In the genomic region with DNA sequence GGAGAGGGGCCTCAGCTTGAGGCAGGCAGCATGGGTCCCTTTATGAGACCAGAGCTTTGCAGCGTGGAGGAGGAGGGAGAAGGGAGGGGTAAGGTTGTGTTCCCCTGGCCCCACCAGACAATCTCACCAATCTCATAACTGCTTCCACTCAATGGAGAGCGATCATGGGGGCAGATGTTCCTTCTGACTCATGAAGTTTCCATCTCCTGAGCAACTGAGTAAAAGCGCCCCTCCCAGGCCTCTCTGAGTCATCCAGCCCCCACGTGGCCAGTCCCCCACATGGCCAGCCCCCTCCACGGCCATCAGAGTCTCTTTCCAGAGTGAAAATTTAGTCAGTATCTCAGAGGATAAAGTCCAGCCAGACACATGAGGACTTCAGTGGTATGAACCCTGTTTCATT, we compare ENCODE assay signal across 11 cellular contexts. TPM values are rescaled to one million over a fixed set of nuclear protein-coding genes. Genes with fewer than 3 reads are reported as not detected.
A peak's percentile ranks its signal among the peaks of the same experiment; 100 is the strongest.
DNase-seq lines count a peak whose midpoint lies in the region; ATAC-seq lines count a peak whose summit lies in the region.
"Had no signal": no experiment of that assay in that cellular context is flagged by ENCODE, and none has a peak within 500 bp of the region (broad histone marks: within the 10 kb centered on the region; RNA-seq: fewer than 3 reads in every experiment).

No MANE protein-coding gene starts in this region.

- H3K4me3 Mint-ChIP-seq in activated CD8-positive, alpha-beta T cell treated with anti-CD3 and anti-CD28 coated beads, Interleukin-2, amount 10 ng/mL, durations not matched to agents 7 days and 5 days = no peak overlapping the region

- H3K27ac ChIP-seq in Karpas-422 (ENCODE audit: low read length) = no peak overlapping the region
- H3K27ac ChIP-seq: neutrophil, vagina had no signal

- H3K9me3 Mint-ChIP-seq in activated CD8-positive, alpha-beta T cell treated with anti-CD3 and anti-CD28 coated beads, Interleukin-2, amount 10 ng/mL, durations not matched to agents 7 days and 5 days (ENCODE audit: insufficient read depth) = no peaks in the 10 kb centered on the region

- peaks cover 4% of the 10 kb centered on the region for H3K27me3 Mint-ChIP-seq in activated CD8-positive, alpha-beta T cell treated with anti-CD3 and anti-CD28 coated beads, Interleukin-2, amount 10 ng/mL, durations not matched to agents 7 days and 5 days (ENCODE audit: low read depth)

- no peaks in the 10 kb centered on the region for H3K9me3 ChIP-seq in Karpas-422 (ENCODE audit: low read length)
- H3K9me3 ChIP-seq: neutrophil, vagina had no signal

- no peaks in the 10 kb centered on the region for H3K36me3 Mint-ChIP-seq in activated CD8-positive, alpha-beta T cell treated with anti-CD3 and anti-CD28 coated beads, Interleukin-2, amount 10 ng/mL, durations not matched to agents 7 days and 5 days (ENCODE audit: low read depth)

- ATAC-seq in activated CD8-positive, alpha-beta T cell treated with anti-CD3 and anti-CD28 coated beads, Interleukin-2, amount 10 ng/mL, durations not matched to agents 7 days and 5 days = peak; percentile 67

- CTCF ChIA-PET in activated CD8-positive, alpha-beta T cell treated with anti-CD3 and anti-CD28 coated beads, Interleukin-2, amount 10 ng/mL, durations not matched to agents 7 days and 5 days (lab: Charles Lee) = interaction anchor here (0.8 to 1.1 kb wide), 2 partner anchors 26 to 607 kb away, joined by 4 read pairs; no protein-coding TSS in a partner anchor

- no peak overlapping the region for H3K4me2 ChIP-seq in Karpas-422 (ENCODE audit: low read depth, low read length, poor library complexity, severe bottlenecking)

- no peak overlapping the region for H2AFZ ChIP-seq in Karpas-422 (ENCODE audit: low read length)

- H3K4me3 ChIP-seq in Karpas-422 (ENCODE audit: low read length) = no peak overlapping the region
- H3K4me3 ChIP-seq: vagina had no signal

- no peaks in the 10 kb centered on the region for H3K9me2 ChIP-seq in Karpas-422 (replicated peaks; ENCODE audit: insufficient read depth, low read length)

- H3K27ac Mint-ChIP-seq in activated CD8-positive, alpha-beta T cell treated with anti-CD3 and anti-CD28 coated beads, Interleukin-2, amount 10 ng/mL, durations not matched to agents 7 days and 5 days = no peak overlapping the region

- no peaks in the 10 kb centered on the region for H3K79me2 ChIP-seq in Karpas-422 (ENCODE audit: low read length)

- H3K9ac ChIP-seq in Karpas-422 (ENCODE audit: low read length) = no peak overlapping the region

- POLR2A ChIA-PET in activated CD8-positive, alpha-beta T cell treated with anti-CD3 and anti-CD28 coated beads, Interleukin-2, amount 10 ng/mL, durations not matched to agents 7 days and 5 days (lab: Charles Lee) = no interaction called here

- H3K27me3 ChIP-seq in Karpas-422 (ENCODE audit: low read length) = no peaks in the 10 kb centered on the region
- H3K27me3 ChIP-seq: neutrophil, vagina had no signal

- H4K20me1 ChIP-seq in Karpas-422 (ENCODE audit: insufficient read depth, low read depth, low read length) = no peaks in the 10 kb centered on the region

- peaks cover 5% of the 10 kb centered on the region for H3K4me1 Mint-ChIP-seq in activated CD8-positive, alpha-beta T cell treated with anti-CD3 and anti-CD28 coated beads, Interleukin-2, amount 10 ng/mL, durations not matched to agents 7 days and 5 days (ENCODE audit: low read depth)

- no peaks in the 10 kb centered on the region for H3K4me1 ChIP-seq in Karpas-422 (ENCODE audit: low read length)
- H3K4me1 ChIP-seq: vagina had no signal

- H3K36me3 ChIP-seq in Karpas-422 (ENCODE audit: insufficient read depth, low read length) = no peaks in the 10 kb centered on the region
- H3K36me3 ChIP-seq: neutrophil, vagina had no signal

- peak; percentile 0 for DNase-seq in NCI-H446 treated with DMSO at 0.1 percent for 48 hours (lab: John Stamatoyannopoulos, UW)
- DNase-seq in NCI-H446 (lab: John Stamatoyannopoulos, UW) = no peak
- DNase-seq in activated CD8-positive, alpha-beta T cell treated with anti-CD3 and anti-CD28 coated beads, Interleukin-2, amount 10 ng/mL, durations not matched to agents 7 days and 5 days = peak; percentile 27
- DNase-seq in fibroblast of peridontal ligament (ENCODE audit: extremely low read depth) = peak; percentile 49
- DNase-seq in stimulated activated CD8-positive, alpha-beta memory T cell treated with anti-CD3 and anti-CD28 coated beads, Interleukin-15, amount 100 ng/mL, for 48 hours (ENCODE audit: low read depth in 2 of 2) = peak; percentile 59 to 61
- DNase-seq in Karpas-422 = no peak
- no peak for DNase-seq in GF-D8 (lab: John Stamatoyannopoulos, UW)
- no peak for DNase-seq in KG1 (lab: John Stamatoyannopoulos, UW)
- DNase-seq: NCI-H510A treated with DMSO at 0.1 percent for 48 hours had no signal

RNA-seq across cellular contexts. Expression of a gene that starts 39.2 kb away (rescaled TPM):
- 10 to 100 TPM; 43.8 to 45.6 TPM for total RNA-seq in activated CD8-positive, alpha-beta T cell treated with anti-CD3 and anti-CD28 coated beads, Interleukin-2, amount 10 ng/mL, durations not matched to agents 7 days and 5 days
- 7.9 and 11.9 TPM in 2 replicates for total RNA-seq in Karpas-422 (2014; rRNA removed; shearing (Covaris generic); ENCODE audit: low replicate concordance)

Comparison
In these comparisons a context has a peak if more than half of its experiments do, and no peak if none do; other contexts are left out.
1. DNase-seq: peak in NCI-H446 treated with DMSO at 0.1 percent for 48 hours (single experiment), activated CD8-positive, alpha-beta T cell treated with anti-CD3 and anti-CD28 coated beads, Interleukin-2, amount 10 ng/mL, durations not matched to agents 7 days and 5 days (single experiment), fibroblast of peridontal ligament (single experiment) and stimulated activated CD8-positive, alpha-beta memory T cell treated with anti-CD3 and anti-CD28 coated beads, Interleukin-15, amount 100 ng/mL, for 48 hours (2 of 2); none in NCI-H446 (0 of 2), Karpas-422 (single experiment), GF-D8 (single experiment) and KG1 (single experiment).